ENCODE assay signal across 1 cellular context in the genomic region with DNA sequence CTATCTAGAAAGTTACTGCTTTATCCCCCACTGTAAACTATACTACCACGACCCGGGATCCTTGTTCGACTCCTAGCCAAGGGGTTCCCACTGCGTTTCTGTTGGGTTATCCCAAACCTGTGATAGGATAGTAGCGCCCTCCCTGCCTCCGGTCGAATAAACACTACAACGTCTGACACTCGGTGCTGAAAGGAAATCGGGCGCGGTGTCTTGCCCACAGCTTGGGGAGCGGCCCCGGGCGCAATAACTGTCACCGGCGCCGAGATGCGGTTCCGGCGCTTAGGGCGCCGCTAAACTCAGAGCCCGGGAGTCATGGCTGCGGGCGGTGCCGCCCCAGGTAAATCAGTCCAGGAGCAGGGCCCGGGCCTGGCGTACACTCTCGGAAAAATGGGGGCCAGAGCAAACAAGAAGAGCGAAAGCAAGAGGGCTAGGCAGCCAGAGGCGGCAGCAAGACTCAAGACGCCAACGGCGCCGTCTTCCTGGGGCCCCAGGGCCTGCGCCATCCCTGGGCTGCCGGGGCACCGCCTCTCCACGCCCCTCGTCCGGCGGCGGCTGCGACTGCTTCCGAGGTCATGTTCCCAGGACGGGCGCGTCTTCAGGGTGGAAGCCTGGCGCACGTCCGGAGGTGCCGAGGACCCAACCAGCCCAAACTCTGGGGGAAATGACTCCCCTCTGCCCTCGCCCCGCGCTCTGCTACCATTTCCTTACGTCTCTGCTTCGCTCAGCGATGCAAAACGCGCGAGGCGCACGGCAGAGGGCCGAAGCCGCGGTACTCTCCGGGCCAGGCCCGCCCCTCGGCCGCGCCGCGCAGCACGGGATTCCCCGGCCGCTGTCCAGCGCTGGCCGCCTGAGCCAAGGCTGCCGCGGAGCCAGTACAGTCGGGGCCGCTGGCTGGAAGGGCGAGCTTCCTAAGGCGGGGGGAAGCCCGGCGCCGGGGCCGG.
A peak's percentile ranks its signal among the peaks of the same experiment; 100 is the strongest.
TF ChIP-seq lines count a peak whose summit lies in the region.

A gene (plus strand): TSS at position 575 of the 941 bp plus-strand sequence. CDS start 87 bp downstream, at position 662.

TF ChIP-seq in HepG2, 621 proteins besides CTCF, POLR2A, EP300 and RAD21 (continued from another document and continues in another):
- TF ChIP-seq, protein P1, sequence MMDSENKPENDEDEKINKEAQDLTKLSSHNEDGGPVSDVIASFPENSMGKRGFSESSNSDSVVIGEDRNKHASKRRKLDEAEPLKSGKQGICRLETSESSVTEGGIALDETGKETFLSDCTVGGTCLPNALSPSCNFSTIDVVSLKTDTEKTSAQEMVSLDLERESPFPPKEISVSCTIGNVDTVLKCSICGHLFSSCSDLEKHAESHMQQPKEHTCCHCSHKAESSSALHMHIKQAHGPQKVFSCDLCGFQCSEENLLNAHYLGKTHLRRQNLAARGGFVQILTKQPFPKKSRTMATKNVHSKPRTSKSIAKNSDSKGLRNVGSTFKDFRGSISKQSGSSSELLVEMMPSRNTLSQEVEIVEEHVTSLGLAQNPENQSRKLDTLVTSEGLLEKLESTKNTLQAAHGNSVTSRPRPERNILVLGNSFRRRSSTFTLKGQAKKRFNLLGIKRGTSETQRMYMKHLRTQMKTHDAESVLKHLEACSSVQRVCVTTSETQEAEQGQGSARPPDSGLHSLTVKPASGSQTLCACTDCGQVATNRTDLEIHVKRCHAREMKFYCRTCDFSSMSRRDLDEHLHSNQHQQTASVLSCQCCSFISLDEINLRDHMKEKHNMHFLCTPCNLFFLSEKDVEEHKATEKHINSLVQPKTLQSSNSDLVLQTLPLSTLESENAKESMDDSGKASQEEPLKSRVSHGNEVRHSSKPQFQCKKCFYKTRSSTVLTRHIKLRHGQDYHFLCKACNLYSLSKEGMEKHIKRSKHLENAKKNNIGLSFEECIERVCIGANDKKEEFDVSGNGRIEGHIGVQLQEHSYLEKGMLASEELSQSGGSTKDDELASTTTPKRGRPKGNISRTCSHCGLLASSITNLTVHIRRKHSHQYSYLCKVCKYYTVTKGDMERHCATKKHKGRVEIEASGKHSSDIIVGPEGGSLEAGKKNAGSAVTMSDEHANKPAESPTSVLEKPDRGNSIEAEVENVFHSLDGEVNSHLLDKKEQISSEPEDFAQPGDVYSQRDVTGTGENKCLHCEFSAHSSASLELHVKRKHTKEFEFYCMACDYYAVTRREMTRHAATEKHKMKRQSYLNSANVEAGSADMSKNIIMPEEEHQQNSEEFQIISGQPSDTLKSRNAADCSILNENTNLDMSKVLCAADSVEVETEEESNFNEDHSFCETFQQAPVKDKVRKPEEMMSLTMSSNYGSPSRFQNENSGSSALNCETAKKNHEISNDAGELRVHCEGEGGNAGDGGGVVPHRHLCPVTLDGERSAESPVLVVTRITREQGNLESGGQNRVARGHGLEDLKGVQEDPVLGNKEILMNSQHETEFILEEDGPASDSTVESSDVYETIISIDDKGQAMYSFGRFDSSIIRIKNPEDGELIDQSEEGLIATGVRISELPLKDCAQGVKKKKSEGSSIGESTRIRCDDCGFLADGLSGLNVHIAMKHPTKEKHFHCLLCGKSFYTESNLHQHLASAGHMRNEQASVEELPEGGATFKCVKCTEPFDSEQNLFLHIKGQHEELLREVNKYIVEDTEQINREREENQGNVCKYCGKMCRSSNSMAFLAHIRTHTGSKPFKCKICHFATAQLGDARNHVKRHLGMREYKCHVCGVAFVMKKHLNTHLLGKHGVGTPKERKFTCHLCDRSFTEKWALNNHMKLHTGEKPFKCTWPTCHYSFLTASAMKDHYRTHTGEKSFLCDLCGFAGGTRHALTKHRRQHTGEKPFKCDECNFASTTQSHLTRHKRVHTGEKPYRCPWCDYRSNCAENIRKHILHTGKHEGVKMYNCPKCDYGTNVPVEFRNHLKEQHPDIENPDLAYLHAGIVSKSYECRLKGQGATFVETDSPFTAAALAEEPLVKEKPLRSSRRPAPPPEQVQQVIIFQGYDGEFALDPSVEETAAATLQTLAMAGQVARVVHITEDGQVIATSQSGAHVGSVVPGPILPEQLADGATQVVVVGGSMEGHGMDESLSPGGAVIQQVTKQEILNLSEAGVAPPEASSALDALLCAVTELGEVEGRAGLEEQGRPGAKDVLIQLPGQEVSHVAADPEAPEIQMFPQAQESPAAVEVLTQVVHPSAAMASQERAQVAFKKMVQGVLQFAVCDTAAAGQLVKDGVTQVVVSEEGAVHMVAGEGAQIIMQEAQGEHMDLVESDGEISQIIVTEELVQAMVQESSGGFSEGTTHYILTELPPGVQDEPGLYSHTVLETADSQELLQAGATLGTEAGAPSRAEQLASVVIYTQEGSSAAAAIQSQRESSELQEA (CRISPR knock-in tag; IDR thresholded peaks at IDR 0.05; ENCODE audit: not compliant biosample characterization): peak; percentile 91
- TF ChIP-seq ZNF552 (CRISPR knock-in tag; IDR thresholded peaks at IDR 0.05; ENCODE audit: borderline replicate concordance) (peak; percentile 66; the same call in 1 of the 2 replicates), DR1 (CRISPR knock-in tag; IDR thresholded peaks at IDR 0.05) (peak; percentile 36; the same call in 1 of the 2 replicates), MEIS1 (CRISPR knock-in tag; IDR thresholded peaks at IDR 0.05; ENCODE audit: borderline replicate concordance) (peak; percentile 38; the same call in 1 of the 2 replicates), TAF15 (IDR thresholded peaks at IDR 0.05; ENCODE audit: low read depth, low read length, poor library complexity, severe bottlenecking) (peak; percentile 35), ZNF546 (CRISPR knock-in tag; conservative IDR thresholded peaks at IDR 0.05) (peak; percentile 37; the same call in 1 of the 2 replicates), GLI4 (CRISPR knock-in tag; IDR thresholded peaks at IDR 0.05; ENCODE audit: borderline replicate concordance) (peak; percentile 59; the same call in 1 of the 2 replicates), RBFOX2 (IDR thresholded peaks at IDR 0.05; ENCODE audit: low read depth, low read length) (peak; percentile 96), TMF1 (CRISPR knock-in tag; IDR thresholded peaks at IDR 0.05; ENCODE audit: low read depth) (no peak), RBM22 (optimal IDR thresholded peaks at IDR 0.05; ENCODE audit: low read length) (no peak), SRSF9 (IDR thresholded peaks at IDR 0.05; ENCODE audit: borderline replicate concordance, insufficient read depth, low read depth, low read length, poor library complexity, severe bottlenecking) (no peak), HNRNPK (IDR thresholded peaks at IDR 0.05; ENCODE audit: low read depth, low read length, poor library complexity, severe bottlenecking) (no peak), NFYB (CRISPR knock-in tag; IDR thresholded peaks at IDR 0.05) (0 out of 2 replicates have a peak, but pooled peaks have one; percentile 20), ZNF567 (CRISPR knock-in tag; IDR thresholded peaks at IDR 0.05; ENCODE audit: borderline replicate concordance) (peak; percentile 88; the same call in 1 of the 2 replicates), ZNF615 (CRISPR knock-in tag; IDR thresholded peaks at IDR 0.05; ENCODE audit: borderline replicate concordance) (peak; percentile 64; the same call in 1 of the 2 replicates), ZBTB21 (CRISPR knock-in tag; IDR thresholded peaks at IDR 0.05) (no peak)
- TF ChIP-seq, protein P2, sequence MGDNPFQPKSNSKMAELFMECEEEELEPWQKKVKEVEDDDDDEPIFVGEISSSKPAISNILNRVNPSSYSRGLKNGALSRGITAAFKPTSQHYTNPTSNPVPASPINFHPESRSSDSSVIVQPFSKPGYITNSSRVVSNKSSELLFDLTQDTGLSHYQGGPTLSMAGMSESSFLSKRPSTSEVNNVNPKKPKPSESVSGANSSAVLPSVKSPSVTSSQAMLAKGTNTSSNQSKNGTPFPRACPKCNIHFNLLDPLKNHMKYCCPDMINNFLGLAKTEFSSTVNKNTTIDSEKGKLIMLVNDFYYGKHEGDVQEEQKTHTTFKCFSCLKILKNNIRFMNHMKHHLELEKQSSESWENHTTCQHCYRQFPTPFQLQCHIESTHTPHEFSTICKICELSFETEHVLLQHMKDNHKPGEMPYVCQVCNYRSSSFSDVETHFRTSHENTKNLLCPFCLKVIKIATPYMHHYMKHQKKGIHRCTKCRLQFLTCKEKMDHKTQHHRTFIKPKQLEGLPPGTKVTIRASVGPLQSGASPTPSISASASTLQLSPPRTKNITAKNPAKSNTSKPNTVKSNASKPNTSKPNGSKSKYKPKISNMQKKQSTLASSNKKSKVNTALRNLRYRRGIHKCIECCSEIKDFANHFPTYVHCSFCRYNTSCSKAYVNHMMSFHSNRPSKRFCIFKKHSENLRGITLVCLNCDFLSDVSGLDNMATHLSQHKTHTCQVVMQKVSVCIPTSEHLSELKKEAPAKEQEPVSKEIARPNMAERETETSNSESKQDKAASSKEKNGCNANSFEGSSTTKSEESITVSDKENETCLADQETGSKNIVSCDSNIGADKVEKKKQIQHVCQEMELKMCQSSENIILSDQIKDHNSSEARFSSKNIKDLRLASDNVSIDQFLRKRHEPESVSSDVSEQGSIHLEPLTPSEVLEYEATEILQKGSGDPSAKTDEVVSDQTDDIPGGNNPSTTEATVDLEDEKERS (CRISPR knock-in tag; IDR thresholded peaks at IDR 0.05): peak; percentile 47; the same call in 1 of the 2 replicates
- TF ChIP-seq, protein P3, sequence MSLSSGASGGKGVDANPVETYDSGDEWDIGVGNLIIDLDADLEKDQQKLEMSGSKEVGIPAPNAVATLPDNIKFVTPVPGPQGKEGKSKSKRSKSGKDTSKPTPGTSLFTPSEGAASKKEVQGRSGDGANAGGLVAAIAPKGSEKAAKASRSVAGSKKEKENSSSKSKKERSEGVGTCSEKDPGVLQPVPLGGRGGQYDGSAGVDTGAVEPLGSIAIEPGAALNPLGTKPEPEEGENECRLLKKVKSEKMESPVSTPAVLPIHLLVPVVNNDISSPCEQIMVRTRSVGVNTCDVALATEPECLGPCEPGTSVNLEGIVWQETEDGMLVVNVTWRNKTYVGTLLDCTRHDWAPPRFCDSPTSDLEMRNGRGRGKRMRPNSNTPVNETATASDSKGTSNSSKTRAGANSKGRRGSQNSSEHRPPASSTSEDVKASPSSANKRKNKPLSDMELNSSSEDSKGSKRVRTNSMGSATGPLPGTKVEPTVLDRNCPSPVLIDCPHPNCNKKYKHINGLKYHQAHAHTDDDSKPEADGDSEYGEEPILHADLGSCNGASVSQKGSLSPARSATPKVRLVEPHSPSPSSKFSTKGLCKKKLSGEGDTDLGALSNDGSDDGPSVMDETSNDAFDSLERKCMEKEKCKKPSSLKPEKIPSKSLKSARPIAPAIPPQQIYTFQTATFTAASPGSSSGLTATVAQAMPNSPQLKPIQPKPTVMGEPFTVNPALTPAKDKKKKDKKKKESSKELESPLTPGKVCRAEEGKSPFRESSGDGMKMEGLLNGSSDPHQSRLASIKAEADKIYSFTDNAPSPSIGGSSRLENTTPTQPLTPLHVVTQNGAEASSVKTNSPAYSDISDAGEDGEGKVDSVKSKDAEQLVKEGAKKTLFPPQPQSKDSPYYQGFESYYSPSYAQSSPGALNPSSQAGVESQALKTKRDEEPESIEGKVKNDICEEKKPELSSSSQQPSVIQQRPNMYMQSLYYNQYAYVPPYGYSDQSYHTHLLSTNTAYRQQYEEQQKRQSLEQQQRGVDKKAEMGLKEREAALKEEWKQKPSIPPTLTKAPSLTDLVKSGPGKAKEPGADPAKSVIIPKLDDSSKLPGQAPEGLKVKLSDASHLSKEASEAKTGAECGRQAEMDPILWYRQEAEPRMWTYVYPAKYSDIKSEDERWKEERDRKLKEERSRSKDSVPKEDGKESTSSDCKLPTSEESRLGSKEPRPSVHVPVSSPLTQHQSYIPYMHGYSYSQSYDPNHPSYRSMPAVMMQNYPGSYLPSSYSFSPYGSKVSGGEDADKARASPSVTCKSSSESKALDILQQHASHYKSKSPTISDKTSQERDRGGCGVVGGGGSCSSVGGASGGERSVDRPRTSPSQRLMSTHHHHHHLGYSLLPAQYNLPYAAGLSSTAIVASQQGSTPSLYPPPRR (CRISPR knock-in tag; IDR thresholded peaks at IDR 0.05; ENCODE audit: borderline replicate concordance): no peak
- TF ChIP-seq, protein P4, sequence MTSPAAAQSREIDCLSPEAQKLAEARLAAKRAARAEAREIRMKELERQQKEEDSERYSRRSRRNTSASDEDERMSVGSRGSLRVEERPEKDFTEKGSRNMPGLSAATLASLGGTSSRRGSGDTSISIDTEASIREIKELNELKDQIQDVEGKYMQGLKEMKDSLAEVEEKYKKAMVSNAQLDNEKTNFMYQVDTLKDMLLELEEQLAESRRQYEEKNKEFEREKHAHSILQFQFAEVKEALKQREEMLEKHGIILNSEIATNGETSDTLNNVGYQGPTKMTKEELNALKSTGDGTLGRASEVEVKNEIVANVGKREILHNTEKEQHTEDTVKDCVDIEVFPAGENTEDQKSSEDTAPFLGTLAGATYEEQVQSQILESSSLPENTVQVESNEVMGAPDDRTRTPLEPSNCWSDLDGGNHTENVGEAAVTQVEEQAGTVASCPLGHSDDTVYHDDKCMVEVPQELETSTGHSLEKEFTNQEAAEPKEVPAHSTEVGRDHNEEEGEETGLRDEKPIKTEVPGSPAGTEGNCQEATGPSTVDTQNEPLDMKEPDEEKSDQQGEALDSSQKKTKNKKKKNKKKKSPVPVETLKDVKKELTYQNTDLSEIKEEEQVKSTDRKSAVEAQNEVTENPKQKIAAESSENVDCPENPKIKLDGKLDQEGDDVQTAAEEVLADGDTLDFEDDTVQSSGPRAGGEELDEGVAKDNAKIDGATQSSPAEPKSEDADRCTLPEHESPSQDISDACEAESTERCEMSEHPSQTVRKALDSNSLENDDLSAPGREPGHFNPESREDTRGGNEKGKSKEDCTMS (CRISPR knock-in tag; conservative IDR thresholded peaks at IDR 0.05): no peak
- TF ChIP-seq, protein P5, sequence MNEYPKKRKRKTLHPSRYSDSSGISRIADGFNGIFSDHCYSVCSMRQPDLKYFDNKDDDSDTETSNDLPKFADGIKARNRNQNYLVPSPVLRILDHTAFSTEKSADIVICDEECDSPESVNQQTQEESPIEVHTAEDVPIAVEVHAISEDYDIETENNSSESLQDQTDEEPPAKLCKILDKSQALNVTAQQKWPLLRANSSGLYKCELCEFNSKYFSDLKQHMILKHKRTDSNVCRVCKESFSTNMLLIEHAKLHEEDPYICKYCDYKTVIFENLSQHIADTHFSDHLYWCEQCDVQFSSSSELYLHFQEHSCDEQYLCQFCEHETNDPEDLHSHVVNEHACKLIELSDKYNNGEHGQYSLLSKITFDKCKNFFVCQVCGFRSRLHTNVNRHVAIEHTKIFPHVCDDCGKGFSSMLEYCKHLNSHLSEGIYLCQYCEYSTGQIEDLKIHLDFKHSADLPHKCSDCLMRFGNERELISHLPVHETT (CRISPR knock-in tag; conservative IDR thresholded peaks at IDR 0.05): peak; percentile 29; the same call in 1 of the 2 replicates
- TF ChIP-seq, protein P6, sequence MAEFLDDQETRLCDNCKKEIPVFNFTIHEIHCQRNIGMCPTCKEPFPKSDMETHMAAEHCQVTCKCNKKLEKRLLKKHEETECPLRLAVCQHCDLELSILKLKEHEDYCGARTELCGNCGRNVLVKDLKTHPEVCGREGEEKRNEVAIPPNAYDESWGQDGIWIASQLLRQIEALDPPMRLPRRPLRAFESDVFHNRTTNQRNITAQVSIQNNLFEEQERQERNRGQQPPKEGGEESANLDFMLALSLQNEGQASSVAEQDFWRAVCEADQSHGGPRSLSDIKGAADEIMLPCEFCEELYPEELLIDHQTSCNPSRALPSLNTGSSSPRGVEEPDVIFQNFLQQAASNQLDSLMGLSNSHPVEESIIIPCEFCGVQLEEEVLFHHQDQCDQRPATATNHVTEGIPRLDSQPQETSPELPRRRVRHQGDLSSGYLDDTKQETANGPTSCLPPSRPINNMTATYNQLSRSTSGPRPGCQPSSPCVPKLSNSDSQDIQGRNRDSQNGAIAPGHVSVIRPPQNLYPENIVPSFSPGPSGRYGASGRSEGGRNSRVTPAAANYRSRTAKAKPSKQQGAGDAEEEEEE (CRISPR knock-in tag; IDR thresholded peaks at IDR 0.05; ENCODE audit: borderline replicate concordance): no peak
